In genomic region chr5:178672635-178673034, GRCh38 we compare ENCODE assay signal across 16 cellular contexts. TPM values are rescaled to one million over a fixed set of nuclear protein-coding genes. Genes with fewer than 3 reads are reported as not detected.
DNase-seq lines count a peak whose midpoint lies in the region; ATAC-seq lines count a peak whose summit lies in the region.
"Had no signal": no experiment of that assay in that cellular context is flagged by ENCODE, and none has a peak within 500 bp of the region (broad histone marks: within the 10 kb centered on the region; RNA-seq: fewer than 3 reads in every experiment).

No MANE protein-coding gene starts in this region.

- peak; percentile 30 for DNase-seq in activated CD4-positive, alpha-beta T cell treated with anti-CD3 and anti-CD28 coated beads for 36 hours
- DNase-seq in activated CD4-positive, alpha-beta T cell treated with anti-CD3 and anti-CD28 coated beads, Interleukin-2, amount 50 U/mL, for 1 hour = no peak
- DNase-seq in stimulated activated CD4-positive, alpha-beta T cell treated with anti-CD3 and anti-CD28 coated beads, Interleukin-15, amount 100 ng/mL, for 24 hours = peak; percentile 27
- DNase-seq in stimulated activated CD4-positive, alpha-beta T cell treated with anti-CD3 and anti-CD28 coated beads, Interleukin-4, amount 100 ng/mL, for 24 hours = no peak
- DNase-seq in stimulated activated CD4-positive, alpha-beta T cell treated with anti-CD3 and anti-CD28 coated beads, Interleukin-4, amount 100 ng/mL, for 1 hour = peak; percentile 4
- DNase-seq in stimulated activated effector memory CD8-positive, alpha-beta T cell treated with anti-CD3 and anti-CD28 coated beads, Interleukin-12 subunit alpha, Interleukin-12 subunit beta, amount 100 ng/mL, for 72 hours (ENCODE audit: low spot score in 2 of 2) = no peak
- DNase-seq in activated CD4-positive, CD25-positive, alpha-beta regulatory T cell treated with anti-CD3 and anti-CD28 coated beads, Interleukin-2, amount 50 U/mL, for 72 hours = no peak
- DNase-seq: BE2C; CD4-positive, alpha-beta memory T cell; HCEC 1CT; NCI-H1417; NCI-H187 treated with DMSO at 0.1 percent for 48 hours; NCI-H345; NCI-H526; Right ventricle myocardium superior had no signal

- no peak overlapping the region for H3K27ac Mint-ChIP-seq in activated CD4-positive, alpha-beta T cell treated with anti-CD3 and anti-CD28 coated beads for 36 hours
- no peak overlapping the region for H3K27ac Mint-ChIP-seq in stimulated activated effector memory CD8-positive, alpha-beta T cell treated with anti-CD3 and anti-CD28 coated beads, Interleukin-12 subunit alpha, Interleukin-12 subunit beta, amount 100 ng/mL, for 72 hours
- H3K27ac Mint-ChIP-seq: CD4-positive, alpha-beta memory T cell had no signal

- POLR2A ChIA-PET in activated CD4-positive, alpha-beta T cell treated with anti-CD3 and anti-CD28 coated beads for 36 hours (lab: Charles Lee) = no interaction called here

- intact Hi-C loops in activated CD4-positive, alpha-beta T cell treated with anti-CD3 and anti-CD28 coated beads for 36 hours (cut with DNase I, micrococcal nuclease) = no loop called here

- ATAC-seq in activated CD4-positive, alpha-beta T cell treated with anti-CD3 and anti-CD28 coated beads for 36 hours = no peak
- ATAC-seq in HG02623 (IDR thresholded peaks at IDR 0.05; ENCODE audit: unreplicated experiment) = no peak
- no peak for ATAC-seq in stimulated activated effector memory CD8-positive, alpha-beta T cell treated with anti-CD3 and anti-CD28 coated beads, Interleukin-12 subunit alpha, Interleukin-12 subunit beta, amount 100 ng/mL, for 72 hours

- no peaks in the 10 kb centered on the region for H3K36me3 Mint-ChIP-seq in activated CD4-positive, alpha-beta T cell treated with anti-CD3 and anti-CD28 coated beads for 36 hours (ENCODE audit: low read depth)
- H3K36me3 Mint-ChIP-seq in stimulated activated effector memory CD8-positive, alpha-beta T cell treated with anti-CD3 and anti-CD28 coated beads, Interleukin-12 subunit alpha, Interleukin-12 subunit beta, amount 100 ng/mL, for 72 hours = no peaks in the 10 kb centered on the region
- H3K36me3 Mint-ChIP-seq: CD4-positive, alpha-beta memory T cell had no signal

- CTCF ChIA-PET in activated CD4-positive, alpha-beta T cell treated with anti-CD3 and anti-CD28 coated beads for 36 hours (lab: Charles Lee) = no interaction called here

- no peaks in the 10 kb centered on the region for H3K9me3 Mint-ChIP-seq in activated CD4-positive, alpha-beta T cell treated with anti-CD3 and anti-CD28 coated beads for 36 hours (ENCODE audit: low read depth)
- no peaks in the 10 kb centered on the region for H3K9me3 Mint-ChIP-seq in stimulated activated effector memory CD8-positive, alpha-beta T cell treated with anti-CD3 and anti-CD28 coated beads, Interleukin-12 subunit alpha, Interleukin-12 subunit beta, amount 100 ng/mL, for 72 hours

- peaks cover 2% of the 10 kb centered on the region for H3K4me1 Mint-ChIP-seq in activated CD4-positive, alpha-beta T cell treated with anti-CD3 and anti-CD28 coated beads for 36 hours
- no peaks in the 10 kb centered on the region for H3K4me1 Mint-ChIP-seq in stimulated activated effector memory CD8-positive, alpha-beta T cell treated with anti-CD3 and anti-CD28 coated beads, Interleukin-12 subunit alpha, Interleukin-12 subunit beta, amount 100 ng/mL, for 72 hours
- H3K4me1 Mint-ChIP-seq: CD4-positive, alpha-beta memory T cell had no signal

- H3K27me3 Mint-ChIP-seq in activated CD4-positive, alpha-beta T cell treated with anti-CD3 and anti-CD28 coated beads for 36 hours = peaks cover 8% of the 10 kb centered on the region

- H3K4me3 Mint-ChIP-seq in activated CD4-positive, alpha-beta T cell treated with anti-CD3 and anti-CD28 coated beads for 36 hours = no peak overlapping the region
- no peak overlapping the region for H3K4me3 Mint-ChIP-seq in stimulated activated effector memory CD8-positive, alpha-beta T cell treated with anti-CD3 and anti-CD28 coated beads, Interleukin-12 subunit alpha, Interleukin-12 subunit beta, amount 100 ng/mL, for 72 hours
- H3K4me3 Mint-ChIP-seq: CD4-positive, alpha-beta memory T cell had no signal

RNA-seq across cellular contexts. Expression of gene CLK4, which starts 45.8 kb away (rescaled TPM):
- total RNA-seq in activated CD4-positive, alpha-beta T cell treated with anti-CD3 and anti-CD28 coated beads for 36 hours = 10 to 100 TPM; 21.2 to 22.6 TPM

RNA-seq across cellular contexts. Expression of gene ZNF354A, which starts 57.8 kb away (rescaled TPM):
- total RNA-seq in activated CD4-positive, alpha-beta T cell treated with anti-CD3 and anti-CD28 coated beads for 36 hours = 10 to 100 TPM in 1 of 2 experiments, 1 to 10 TPM in 1; 7.9 to 10.4 TPM

Comparison
In these comparisons a context has a peak if more than half of its experiments do, and no peak if none do; other contexts are left out.
1. DNase-seq: peak in activated CD4-positive, alpha-beta T cell treated with anti-CD3 and anti-CD28 coated beads for 36 hours (single experiment), stimulated activated CD4-positive, alpha-beta T cell treated with anti-CD3 and anti-CD28 coated beads, Interleukin-15, amount 100 ng/mL, for 24 hours (single experiment) and stimulated activated CD4-positive, alpha-beta T cell treated with anti-CD3 and anti-CD28 coated beads, Interleukin-4, amount 100 ng/mL, for 1 hour (single experiment); none in activated CD4-positive, alpha-beta T cell treated with anti-CD3 and anti-CD28 coated beads, Interleukin-2, amount 50 U/mL, for 1 hour (single experiment), stimulated activated CD4-positive, alpha-beta T cell treated with anti-CD3 and anti-CD28 coated beads, Interleukin-4, amount 100 ng/mL, for 24 hours (single experiment), stimulated activated effector memory CD8-positive, alpha-beta T cell treated with anti-CD3 and anti-CD28 coated beads, Interleukin-12 subunit alpha, Interleukin-12 subunit beta, amount 100 ng/mL, for 72 hours (0 of 2) and activated CD4-positive, CD25-positive, alpha-beta regulatory T cell treated with anti-CD3 and anti-CD28 coated beads, Interleukin-2, amount 50 U/mL, for 72 hours (single experiment).